Comparison of ENCODE assay signal across 10 cellular contexts in genomic region chr20:32282461-32282860, GRCh38. TPM values are rescaled to one million over a fixed set of nuclear protein-coding genes. Genes with fewer than 3 reads are reported as not detected.
DNase-seq lines count a peak whose midpoint lies in the region; ATAC-seq, FAIRE-seq and TF ChIP-seq lines count a peak whose summit lies in the region.
"Had no signal": no experiment of that assay in that cellular context is flagged by ENCODE, and none has a peak within 500 bp of the region (broad histone marks: within the 10 kb centered on the region; RNA-seq: fewer than 3 reads in every experiment).

No MANE protein-coding gene starts in this region.

- FAIRE-seq in HTR-8/SVneo (lab: Jason Lieb, UNC): no peak

- no peak for DNase-seq in CD4-positive, alpha-beta memory T cell
- peak; percentile 17 for DNase-seq in NAMALWA (ENCODE audit: low spot score)
- peak; percentile 29 for DNase-seq in OCI-LY7 (ENCODE audit: low spot score)
- DNase-seq in right cardiac atrium: peak; percentile 25 to 68 (median 63)
- no peak for DNase-seq in H4 (ENCODE audit: low spot score)
- DNase-seq in GM10248 (ENCODE audit: extremely low spot score): no peak
- DNase-seq in HTR-8/SVneo (ENCODE audit: insufficient read length, low spot score): no peak
- DNase-seq: nephron progenitor cell had no signal

- H3K79me2 ChIP-seq in OCI-LY7 (ENCODE audit: insufficient read depth, low read depth, low read length): peaks cover 88% of the 10 kb centered on the region

- intact Hi-C loops in CD4-positive, alpha-beta memory T cell (cut with micrococcal nuclease): no loop called here
- intact Hi-C loops in OCI-LY7 (cut with micrococcal nuclease; ENCODE audit: unreplicated experiment): no loop called here
- intact Hi-C loops in right cardiac atrium (cut with DNase I): no loop called here

- no peak overlapping the region for H3K4me3 Mint-ChIP-seq in CD4-positive, alpha-beta memory T cell
- H3K4me3 Mint-ChIP-seq: nephron progenitor cell had no signal

- H3K27ac Mint-ChIP-seq in CD4-positive, alpha-beta memory T cell: peak overlapping the region in 5 of 7 donors; percentile 5 to 86 (median 44)
- H3K27ac Mint-ChIP-seq: nephron progenitor cell had no signal

- H3K36me3 Mint-ChIP-seq in CD4-positive, alpha-beta memory T cell: peaks cover 2 to 6% of the 10 kb centered on the region in 2 donors

- CTCF ChIA-PET in CD4-positive, alpha-beta memory T cell (lab: Charles Lee; ENCODE audit: partially characterized antibody): no interaction called here
- CTCF ChIA-PET in OCI-LY7 (lab: Charles Lee; ENCODE audit: unreplicated experiment) (no interaction called here), GM10248 (lab: Yijun Ruan, JAX) (no interaction called here)

- H4K20me1 ChIP-seq in OCI-LY7 (ENCODE audit: insufficient read depth, low read length): no peaks in the 10 kb centered on the region

- ATAC-seq in right cardiac atrium: peak; percentile 60 to 75
- no peak for ATAC-seq in activated CD4-positive, CD25-positive, alpha-beta regulatory T cell treated with anti-CD3 and anti-CD28 coated beads, Interleukin-2, amount 50 U/mL, for 24 hours
- ATAC-seq: HCT116 had no signal

- H3K4me2 ChIP-seq in OCI-LY7 (ENCODE audit: low read length): peak overlapping the region; percentile 61

- 49% methylated on average over 4 of the region's 4 CpGs for WGBS in right cardiac atrium

- H3K36me3 ChIP-seq in CD4-positive, alpha-beta memory T cell (ENCODE audit: insufficient read depth, low read length): no peaks in the 10 kb centered on the region
- peaks cover 17% of the 10 kb centered on the region for H3K36me3 ChIP-seq in OCI-LY7 (ENCODE audit: insufficient read depth, low read length)

- POLR2A ChIA-PET in CD4-positive, alpha-beta memory T cell (lab: Charles Lee; ENCODE audit: partially characterized antibody): no interaction called here
- POLR2A ChIA-PET in OCI-LY7 (lab: Charles Lee) (interaction anchor here (0.6 to 0.9 kb wide), 3 partner anchors 9 to 88 kb away, joined by 3 to 5 read pairs (median 3); no protein-coding TSS in a partner anchor), GM10248 (lab: Yijun Ruan, JAX) (interaction anchor here (0.5 kb wide), 1 partner anchor 13 kb away, joined by 3 read pairs; no protein-coding TSS in a partner anchor)

- no peaks in the 10 kb centered on the region for H3K9me2 ChIP-seq in OCI-LY7 (ENCODE audit: insufficient read depth, low read length)

- H3K27ac ChIP-seq in CD4-positive, alpha-beta memory T cell (ENCODE audit: low read depth, low read length): no peak overlapping the region
- H3K27ac ChIP-seq in OCI-LY7 (ENCODE audit: low read depth, low read length, poor library complexity, severe bottlenecking) (peak overlapping the region; percentile 57), right cardiac atrium (ENCODE audit: low read length) (no peak overlapping the region)

- H3K9me3 Mint-ChIP-seq in CD4-positive, alpha-beta memory T cell: peaks cover 0 to 1% (median 0%) of the 10 kb centered on the region in 8 donors
- H3K9me3 Mint-ChIP-seq: nephron progenitor cell had no signal

- H3K4me1 ChIP-seq in CD4-positive, alpha-beta memory T cell (ENCODE audit: insufficient read depth, low read length): peaks cover 53% of the 10 kb centered on the region
- H3K4me1 ChIP-seq in OCI-LY7 (ENCODE audit: insufficient read depth, low read length, poor library complexity, severe bottlenecking): peaks cover 91% of the 10 kb centered on the region
- no peaks in the 10 kb centered on the region for H3K4me1 ChIP-seq in right cardiac atrium (ENCODE audit: control insufficient read depth, insufficient read depth, low read length)

- H3K9me3 ChIP-seq in CD4-positive, alpha-beta memory T cell (ENCODE audit: control insufficient read depth in 1 of 2, low read length in 2 of 2): no peaks in the 10 kb centered on the region
- H3K9me3 ChIP-seq in OCI-LY7 (ENCODE audit: low read length): no peaks in the 10 kb centered on the region
- H3K9me3 ChIP-seq in right cardiac atrium (ENCODE audit: control insufficient read depth, low read length): no peaks in the 10 kb centered on the region

- BruUV-seq in OCI-LY7 (replicated peaks; lab: Mats Ljungman, UMichigan): no TSS peak

- H3K4me1 Mint-ChIP-seq in CD4-positive, alpha-beta memory T cell: peaks cover 46 to 68% (median 58%) of the 10 kb centered on the region in 4 donors

- H2AFZ ChIP-seq in OCI-LY7 (ENCODE audit: low read length): no peak overlapping the region

- no peak overlapping the region for H3K4me3 ChIP-seq in CD4-positive, alpha-beta memory T cell (ENCODE audit: low read length in 2 of 2)
- H3K4me3 ChIP-seq in OCI-LY7 (ENCODE audit: low read depth, low read length, poor library complexity, severe bottlenecking) (peak overlapping the region; percentile 20), right cardiac atrium (ENCODE audit: low read length) (no peak overlapping the region)

- no peaks in the 10 kb centered on the region for H3K27me3 ChIP-seq in CD4-positive, alpha-beta memory T cell (ENCODE audit: insufficient read depth, low read length)
- no peaks in the 10 kb centered on the region for H3K27me3 ChIP-seq in right cardiac atrium (ENCODE audit: control insufficient read depth, insufficient read depth)

- TF ChIP-seq CTCF in OCI-LY7 (conservative IDR thresholded peaks at IDR 0.05; ENCODE audit: low read length) (no peak), GM10248 (IDR thresholded peaks at IDR 0.05; ENCODE audit: control extremely low read depth, extremely low read depth, low read depth, missing control alignments) (no peak)

- H3K27me3 Mint-ChIP-seq in CD4-positive, alpha-beta memory T cell: no peaks in the 10 kb centered on the region

RNA-seq across cellular contexts. Expression of gene KIF3B, which starts 5.0 kb away (rescaled TPM):
- total RNA-seq in CD4-positive, alpha-beta memory T cell: 10 to 100 TPM; 14.2 to 14.5 TPM
- 1 to 10 TPM; 1.6 to 5.2 TPM for polyA plus RNA-seq in CD4-positive, alpha-beta memory T cell
- total RNA-seq in OCI-LY7 (2014; rRNA removed; shearing (Covaris generic)): 7.9 and 8.2 TPM in 2 replicates
- total RNA-seq in OCI-LY7 (2022) (20.8 and 25.2 TPM in 2 replicates), right cardiac atrium (10 to 100 TPM; 13.0 to 21.1 (median 14.0) TPM)
- 5.2 TPM for polyA plus RNA-seq in right cardiac atrium
- total RNA-seq in H4 (2014; rRNA removed; shearing (Covaris generic)): 13.0 and 15.0 TPM in 2 replicates

Comparison
In these comparisons a context has a peak if more than half of its experiments do, and no peak if none do; other contexts are left out.
1. DNase-seq: peak in NAMALWA (single experiment), OCI-LY7 (single experiment) and right cardiac atrium (3 of 3); none in CD4-positive, alpha-beta memory T cell (0 of 5), H4 (single experiment), GM10248 (single experiment) and HTR-8/SVneo (single experiment).
2. ATAC-seq: peak in right cardiac atrium (2 of 2); none in activated CD4-positive, CD25-positive, alpha-beta regulatory T cell treated with anti-CD3 and anti-CD28 coated beads, Interleukin-2, amount 50 U/mL, for 24 hours (0 of 2).